Comparison of ENCODE assay signal across 15 cellular contexts in the genomic region with DNA sequence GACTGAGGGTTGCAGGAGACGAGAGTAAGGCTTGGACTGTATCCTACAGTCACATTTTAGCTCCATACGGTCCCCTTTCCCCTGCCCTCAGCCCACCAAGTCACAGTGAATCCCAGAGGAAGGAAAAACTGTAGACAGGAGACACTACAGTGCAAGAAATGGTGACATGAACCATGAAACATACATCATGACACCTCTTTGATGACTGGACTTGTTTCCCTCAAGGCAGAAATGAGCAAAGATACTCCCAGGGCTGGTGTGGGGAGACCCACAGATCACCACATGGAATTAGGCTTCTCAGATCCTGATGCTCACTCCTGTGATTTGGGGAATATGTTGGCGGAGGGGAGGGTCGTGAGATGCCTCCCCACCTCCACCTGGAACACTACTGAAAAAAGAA. TPM values are rescaled to one million over a fixed set of nuclear protein-coding genes. Genes with fewer than 3 reads are reported as not detected.
DNase-seq lines count a peak whose midpoint lies in the region; ATAC-seq and TF ChIP-seq lines count a peak whose summit lies in the region.
"Had no signal": no experiment of that assay in that cellular context is flagged by ENCODE, and none has a peak within 500 bp of the region (broad histone marks: within the 10 kb centered on the region; RNA-seq: fewer than 3 reads in every experiment).

No MANE protein-coding gene starts in this region.

- WGBS in esophagus muscularis mucosa = 79% methylated on average over 4 of the region's 4 CpGs

- peak overlapping the region in 1 of 8 donors; percentile 3 for H3K4me3 Mint-ChIP-seq in CD4-positive, alpha-beta memory T cell
- H3K4me3 Mint-ChIP-seq: H9 had no signal

- no peaks in the 10 kb centered on the region for H3K9me3 Mint-ChIP-seq in CD4-positive, alpha-beta memory T cell
- H3K9me3 Mint-ChIP-seq: H9 had no signal

- TF ChIP-seq POLR2A in esophagus muscularis mucosa (IDR thresholded peaks at IDR 0.05; ENCODE audit: low read depth) = no peak

- H3K9me3 ChIP-seq in CD4-positive, alpha-beta memory T cell (ENCODE audit: control insufficient read depth in 1 of 2, low read length in 2 of 2) = no peaks in the 10 kb centered on the region
- H3K9me3 ChIP-seq in esophagus muscularis mucosa = no peaks in the 10 kb centered on the region
- H3K9me3 ChIP-seq: A549, BE2C had no signal

- no peaks in the 10 kb centered on the region for H3K36me3 Mint-ChIP-seq in CD4-positive, alpha-beta memory T cell

- H3K27me3 Mint-ChIP-seq in CD4-positive, alpha-beta memory T cell = no peaks in the 10 kb centered on the region

- TF ChIP-seq EP300 in esophagus muscularis mucosa (IDR thresholded peaks at IDR 0.05) = no peak

- H3K27ac ChIP-seq in CD4-positive, alpha-beta memory T cell (ENCODE audit: low read depth, low read length) = no peak overlapping the region
- no peak overlapping the region for H3K27ac ChIP-seq in esophagus muscularis mucosa (replicated peaks in 1 of 4)

- ATAC-seq in GM19023 (IDR thresholded peaks at IDR 0.05; ENCODE audit: unreplicated experiment) = no peak
- ATAC-seq: A549 had no signal

- peaks cover 41% of the 10 kb centered on the region for H3K4me1 ChIP-seq in CD4-positive, alpha-beta memory T cell (ENCODE audit: insufficient read depth, low read length)
- H3K4me1 ChIP-seq in esophagus muscularis mucosa = no peaks in the 10 kb centered on the region

- CTCF ChIA-PET in CD4-positive, alpha-beta memory T cell (lab: Charles Lee; ENCODE audit: partially characterized antibody) = interaction anchor here (0.6 to 1.0 kb wide), 2 partner anchors 12 to 1592 kb away, joined by 3 to 4 read pairs; no protein-coding TSS in a partner anchor

- no peaks in the 10 kb centered on the region for H3K36me3 ChIP-seq in CD4-positive, alpha-beta memory T cell (ENCODE audit: insufficient read depth, low read length)
- no peaks in the 10 kb centered on the region for H3K36me3 ChIP-seq in esophagus muscularis mucosa
- H3K36me3 ChIP-seq: BE2C had no signal

- no peak for DNase-seq in CD4-positive, alpha-beta memory T cell
- DNase-seq in RPMI7951 (ENCODE audit: low read depth) (peak; percentile 37), esophagus muscularis mucosa (ENCODE audit: extremely low spot score) (peak; percentile 62), SW480 (ENCODE audit: low spot score) (no peak), activated T-cell treated with anti-CD3 and anti-CD28 coated beads for 4 hours (no peak)
- DNase-seq: Calu3, DMS 273 treated with DMSO at 0.1 percent for 48 hours, GOT3, H9, IMR-90 had no signal

- no peak for TF ChIP-seq CTCF in esophagus muscularis mucosa (IDR thresholded peaks at IDR 0.05)

- H3K27me3 ChIP-seq in CD4-positive, alpha-beta memory T cell (ENCODE audit: insufficient read depth, low read length) = no peaks in the 10 kb centered on the region
- H3K27me3 ChIP-seq in esophagus muscularis mucosa = peaks cover 0 to 40% (median 0%) of the 10 kb centered on the region in 4 donors
- H3K27me3 ChIP-seq: BE2C had no signal

- POLR2A ChIA-PET in CD4-positive, alpha-beta memory T cell (lab: Charles Lee; ENCODE audit: partially characterized antibody) = interaction anchor here (0.8 to 1.2 kb wide), 3 partner anchors 12 to 30 kb away, joined by 3 to 6 read pairs (median 3); no protein-coding TSS in a partner anchor

- intact Hi-C loops in CD4-positive, alpha-beta memory T cell (cut with micrococcal nuclease) = no loop called here
- intact Hi-C loops in esophagus muscularis mucosa (cut with DNase I) = no loop called here

- H3K27ac Mint-ChIP-seq in CD4-positive, alpha-beta memory T cell = peak overlapping the region in 4 of 7 donors; percentile 41 to 58 (median 49)
- H3K27ac Mint-ChIP-seq: H9 had no signal

- H3K4me1 Mint-ChIP-seq in CD4-positive, alpha-beta memory T cell = peaks cover 23 to 51% (median 34%) of the 10 kb centered on the region in 4 donors

- H3K4me3 ChIP-seq in CD4-positive, alpha-beta memory T cell (ENCODE audit: low read length in 2 of 2) = no peak overlapping the region
- no peak overlapping the region for H3K4me3 ChIP-seq in esophagus muscularis mucosa
- H3K4me3 ChIP-seq: A549 had no signal

RNA-seq across cellular contexts. Expression of a gene that starts 48.2 kb away (rescaled TPM):
- not detected for total RNA-seq in CD4-positive, alpha-beta memory T cell
- not detected for polyA plus RNA-seq in CD4-positive, alpha-beta memory T cell
- total RNA-seq in RPMI7951 (2014; rRNA removed; shearing (Covaris generic)) = not detected in 2 replicates
- not detected for total RNA-seq in esophagus muscularis mucosa
- total RNA-seq: Calu3, Daoy, H9, IMR-90 had no signal
- polyA plus RNA-seq: A549, AG04450, IMR-90 had no signal

Comparison
In these comparisons a context has a peak if more than half of its experiments do, and no peak if none do; other contexts are left out.
1. DNase-seq: peak in RPMI7951 (single experiment) and esophagus muscularis mucosa (single experiment); none in CD4-positive, alpha-beta memory T cell (0 of 5), SW480 (single experiment) and activated T-cell treated with anti-CD3 and anti-CD28 coated beads for 4 hours (single experiment).